10 cellular contexts compared by ENCODE assay signal in the genomic region with DNA sequence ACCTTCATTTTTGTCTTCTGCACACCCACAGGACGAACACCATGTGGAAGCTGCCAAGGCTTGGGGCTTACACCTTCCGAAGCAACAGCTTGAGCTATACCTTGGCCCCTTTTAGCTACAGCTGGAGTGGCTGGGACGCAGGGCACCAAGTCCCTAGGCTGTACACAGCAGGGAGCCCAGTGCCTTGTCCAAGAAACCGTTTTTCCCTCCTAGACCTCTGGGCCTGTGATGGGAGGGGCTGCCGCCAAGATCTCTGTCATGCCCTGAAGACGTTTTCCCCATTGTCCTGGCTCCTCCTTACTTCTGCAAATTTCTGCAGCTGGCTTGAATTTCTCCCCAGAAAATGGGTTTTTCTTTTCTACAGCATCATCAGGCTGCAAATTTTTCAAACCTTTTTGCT. TPM values are rescaled to one million over a fixed set of nuclear protein-coding genes. Genes with fewer than 3 reads are reported as not detected.
"Had no signal": no experiment of that assay in that cellular context is flagged by ENCODE, and none has a peak within 500 bp of the region (broad histone marks: within the 10 kb centered on the region; RNA-seq: fewer than 3 reads in every experiment).

No MANE protein-coding gene starts in this region.

- H3K4me1 Mint-ChIP-seq: IgD-negative memory B cell had no signal

- H3K27ac Mint-ChIP-seq: IgD-negative memory B cell had no signal

- DNase-seq: IMR-90, KBM-7, KG1 had no signal

- FAIRE-seq: HepG2, HTR-8/SVneo had no signal

- ATAC-seq: HepG2 had no signal

- H3K27me3 Mint-ChIP-seq: IgD-negative memory B cell had no signal

- H3K4me2 ChIP-seq: KMS-11 had no signal

- H3K9ac ChIP-seq: KMS-11 had no signal

- H3K27ac ChIP-seq: HL-60, KMS-11 had no signal

- H3K4me3 Mint-ChIP-seq: IgD-negative memory B cell had no signal

RNA-seq across cellular contexts. Expression of gene CNTN4, which starts 7.8 kb away (rescaled TPM):
- total RNA-seq: HT-29, HT1080 had no signal
- polyA plus RNA-seq: IgD-negative memory B cell, IMR-90 had no signal
